In genomic region chr1:152656459-152656858, GRCh38 we compare ENCODE assay signal across 43 cellular contexts. TPM values are rescaled to one million over a fixed set of nuclear protein-coding genes. Genes with fewer than 3 reads are reported as not detected.
"Had no signal": no experiment of that assay in that cellular context is flagged by ENCODE, and none has a peak within 500 bp of the region (broad histone marks: within the 10 kb centered on the region; RNA-seq: fewer than 3 reads in every experiment).

No MANE protein-coding gene starts in this region.

- H3K36me3 ChIP-seq: adrenal gland, ascending aorta, brain microvascular endothelial cell, breast epithelium, cardiac muscle cell had no signal

- H3K27me3 ChIP-seq: adrenal gland, ascending aorta, body of pancreas, brain microvascular endothelial cell, breast epithelium, cardiac muscle cell had no signal

- H3K27ac Mint-ChIP-seq: activated naive CD4-positive, alpha-beta T cell treated with anti-CD3 and anti-CD28 coated beads for 36 hours; activated naive CD4-positive, alpha-beta T cell treated with anti-CD3 and anti-CD28 coated beads, Interleukin-2, amount 10 ng/mL, durations not matched to agents 7 days and 5 days; activated naive CD4-positive, alpha-beta T cell treated with anti-CD3 and anti-CD28 coated beads, Interleukin-2, amount 50 U/mL, for 24 hours; activated naive CD4-positive, alpha-beta T cell treated with anti-CD3 and anti-CD28 coated beads, Interleukin-2, amount 50 U/mL, for 72 hours; activated naive CD8-positive, alpha-beta T cell; activated naive CD8-positive, alpha-beta T cell treated with anti-CD3 and anti-CD28 coated beads for 36 hours; activated naive CD8-positive, alpha-beta T cell treated with anti-CD3 and anti-CD28 coated beads, Interleukin-2, amount 10 ng/mL, durations not matched to agents 7 days and 5 days; activated naive CD8-positive, alpha-beta T cell treated with anti-CD3 and anti-CD28 coated beads, Interleukin-2, amount 50 U/mL, for 24 hours; activated T-cell treated with anti-CD3 and anti-CD28 coated beads, Interleukin-2, amount 50 U/mL, for 24 hours; activated T-cell treated with anti-CD3 and anti-CD28 coated beads, Interleukin-2, amount 50 U/mL, for 72 hours; activated T-helper 1 cell treated with anti-CD3 and anti-CD28 coated beads, Interleukin-12 subunit alpha, Interleukin-12 subunit beta, Interleukin-2, Interleukin-4 antibody, amounts not matched to agents 30 ng/mL and 10 ng/mL and 1 ng/mL, durations not matched to agents 14 hours and 24 hours and 36 hours; activated T-helper 17 cell treated with anti-CD3 and anti-CD28 coated beads, Interleukin-2, amount 50 U/mL, for 72 hours; activated T-helper 2 cell treated with anti-CD3 and anti-CD28 coated beads, Interferon-gamma antibody, Interleukin-2, Interleukin-4, amounts not matched to agents 10 μg/mL and 5 μg/mL and 100 μg/mL, durations not matched to agents 14 hours and 24 hours and 36 hours; brain had no signal

- H3K36me3 Mint-ChIP-seq: activated naive CD4-positive, alpha-beta T cell treated with anti-CD3 and anti-CD28 coated beads, Interleukin-2, amount 10 ng/mL, durations not matched to agents 7 days and 5 days; activated naive CD4-positive, alpha-beta T cell treated with anti-CD3 and anti-CD28 coated beads, Interleukin-2, amount 50 U/mL, for 24 hours; activated naive CD4-positive, alpha-beta T cell treated with anti-CD3 and anti-CD28 coated beads, Interleukin-2, amount 50 U/mL, for 72 hours; activated naive CD8-positive, alpha-beta T cell; activated naive CD8-positive, alpha-beta T cell treated with anti-CD3 and anti-CD28 coated beads for 36 hours; activated naive CD8-positive, alpha-beta T cell treated with anti-CD3 and anti-CD28 coated beads, Interleukin-2, amount 10 ng/mL, durations not matched to agents 7 days and 5 days; brain had no signal

- H3K4me1 Mint-ChIP-seq: activated naive CD4-positive, alpha-beta T cell treated with anti-CD3 and anti-CD28 coated beads, Interleukin-2, amount 10 ng/mL, durations not matched to agents 7 days and 5 days; activated naive CD4-positive, alpha-beta T cell treated with anti-CD3 and anti-CD28 coated beads, Interleukin-2, amount 50 U/mL, for 24 hours; brain had no signal

- ATAC-seq: activated naive CD4-positive, alpha-beta T cell treated with anti-CD3 and anti-CD28 coated beads, Interleukin-2, amount 50 U/mL, for 72 hours; activated naive CD8-positive, alpha-beta T cell treated with anti-CD3 and anti-CD28 coated beads, Interleukin-2, amount 50 U/mL, for 24 hours; activated T-cell treated with anti-CD3 and anti-CD28 coated beads, Interleukin-2, amount 50 U/mL, for 4 hours; activated T-cell treated with anti-CD3 and anti-CD28 coated beads, Interleukin-2, amount 50 U/mL, for 72 hours; activated T-helper 17 cell treated with anti-CD3 and anti-CD28 coated beads, Interleukin-2, amount 50 U/mL, for 72 hours; body of pancreas had no signal

- H3K4me3 Mint-ChIP-seq: activated naive CD4-positive, alpha-beta T cell treated with anti-CD3 and anti-CD28 coated beads for 36 hours; activated naive CD4-positive, alpha-beta T cell treated with anti-CD3 and anti-CD28 coated beads, Interleukin-2, amount 10 ng/mL, durations not matched to agents 7 days and 5 days; activated naive CD4-positive, alpha-beta T cell treated with anti-CD3 and anti-CD28 coated beads, Interleukin-2, amount 50 U/mL, for 24 hours; activated naive CD8-positive, alpha-beta T cell; activated naive CD8-positive, alpha-beta T cell treated with anti-CD3 and anti-CD28 coated beads for 36 hours; activated naive CD8-positive, alpha-beta T cell treated with anti-CD3 and anti-CD28 coated beads, Interleukin-2, amount 10 ng/mL, durations not matched to agents 7 days and 5 days; activated naive CD8-positive, alpha-beta T cell treated with anti-CD3 and anti-CD28 coated beads, Interleukin-2, amount 50 U/mL, for 24 hours; activated T-cell treated with anti-CD3 and anti-CD28 coated beads, Interleukin-2, amount 50 U/mL, for 24 hours; activated T-cell treated with anti-CD3 and anti-CD28 coated beads, Interleukin-2, amount 50 U/mL, for 4 hours; activated T-cell treated with anti-CD3 and anti-CD28 coated beads, Interleukin-2, amount 50 U/mL, for 72 hours; activated T-helper 1 cell treated with anti-CD3 and anti-CD28 coated beads, Interleukin-12 subunit alpha, Interleukin-12 subunit beta, Interleukin-2, Interleukin-4 antibody, amounts not matched to agents 30 ng/mL and 10 ng/mL and 1 ng/mL, durations not matched to agents 14 hours and 24 hours and 36 hours; activated T-helper 17 cell treated with anti-CD3 and anti-CD28 coated beads, Interleukin-2, amount 50 U/mL, for 72 hours; brain; central memory CD8-positive, alpha-beta T cell had no signal

- H3K27ac ChIP-seq: adrenal gland, ascending aorta, body of pancreas, brain microvascular endothelial cell, breast epithelium, cardiac muscle cell had no signal

- H3K4me1 ChIP-seq: adrenal gland, ascending aorta, body of pancreas, breast epithelium had no signal

- H3K4me3 ChIP-seq: adrenal gland, ascending aorta, body of pancreas, breast epithelium, cardiac muscle cell had no signal

- H3K9me3 Mint-ChIP-seq: activated naive CD4-positive, alpha-beta T cell treated with anti-CD3 and anti-CD28 coated beads for 36 hours; activated naive CD4-positive, alpha-beta T cell treated with anti-CD3 and anti-CD28 coated beads, Interleukin-2, amount 10 ng/mL, durations not matched to agents 7 days and 5 days; activated naive CD4-positive, alpha-beta T cell treated with anti-CD3 and anti-CD28 coated beads, Interleukin-2, amount 50 U/mL, for 24 hours; activated naive CD4-positive, alpha-beta T cell treated with anti-CD3 and anti-CD28 coated beads, Interleukin-2, amount 50 U/mL, for 72 hours; activated naive CD8-positive, alpha-beta T cell treated with anti-CD3 and anti-CD28 coated beads for 36 hours; activated naive CD8-positive, alpha-beta T cell treated with anti-CD3 and anti-CD28 coated beads, Interleukin-2, amount 10 ng/mL, durations not matched to agents 7 days and 5 days; activated naive CD8-positive, alpha-beta T cell treated with anti-CD3 and anti-CD28 coated beads, Interleukin-2, amount 50 U/mL, for 24 hours; activated T-cell treated with anti-CD3 and anti-CD28 coated beads, Interleukin-2, amount 50 U/mL, for 24 hours; activated T-cell treated with anti-CD3 and anti-CD28 coated beads, Interleukin-2, amount 50 U/mL, for 4 hours; activated T-cell treated with anti-CD3 and anti-CD28 coated beads, Interleukin-2, amount 50 U/mL, for 72 hours; activated T-helper 1 cell treated with anti-CD3 and anti-CD28 coated beads, Interleukin-12 subunit alpha, Interleukin-12 subunit beta, Interleukin-2, Interleukin-4 antibody, amounts not matched to agents 30 ng/mL and 10 ng/mL and 1 ng/mL, durations not matched to agents 14 hours and 24 hours and 36 hours; activated T-helper 17 cell treated with anti-CD3 and anti-CD28 coated beads, Interleukin-2, amount 50 U/mL, for 72 hours; activated T-helper 2 cell treated with anti-CD3 and anti-CD28 coated beads, Interferon-gamma antibody, Interleukin-2, Interleukin-4, amounts not matched to agents 10 μg/mL and 5 μg/mL and 100 μg/mL, durations not matched to agents 14 hours and 24 hours and 36 hours; central memory CD8-positive, alpha-beta T cell had no signal

- H3K9me3 ChIP-seq: adrenal gland, ascending aorta, body of pancreas, breast epithelium had no signal

- DNase-seq: activated effector memory CD4-positive, alpha-beta T cell treated with anti-CD3 and anti-CD28 coated beads, Interleukin-2, amount 50 U/mL, for 16 hours; activated effector memory CD4-positive, alpha-beta T cell treated with Interleukin-2 at 50 U/mL for 16 hours; activated gamma-delta T cell; activated gamma-delta T cell treated with Interleukin-2 at 50 U/mL for 16 hours; activated naive CD4-positive, alpha-beta T cell; activated naive CD4-positive, alpha-beta T cell treated with anti-CD3 and anti-CD28 coated beads for 36 hours; activated naive CD4-positive, alpha-beta T cell treated with anti-CD3 and anti-CD28 coated beads, Interleukin-2, amount 10 ng/mL, durations not matched to agents 7 days and 5 days; activated naive CD4-positive, alpha-beta T cell treated with anti-CD3 and anti-CD28 coated beads, Interleukin-2, amount 50 U/mL, for 16 hours; activated naive CD4-positive, alpha-beta T cell treated with Interleukin-2 at 50 U/mL for 16 hours; activated naive CD8-positive, alpha-beta T cell treated with anti-CD3 and anti-CD28 coated beads for 36 hours; activated naive CD8-positive, alpha-beta T cell treated with anti-CD3 and anti-CD28 coated beads, Interleukin-2, amount 10 ng/mL, durations not matched to agents 7 days and 5 days; activated naive CD8-positive, alpha-beta T cell treated with anti-CD3 and anti-CD28 coated beads, Interleukin-2, amount 50 U/mL, for 24 hours; activated T-cell treated with anti-CD3 and anti-CD28 coated beads, Interleukin-2, amount 50 U/mL, for 1 hour; activated T-cell treated with anti-CD3 and anti-CD28 coated beads, Interleukin-2, amount 50 U/mL, for 24 hours; activated T-cell treated with anti-CD3 and anti-CD28 coated beads, Interleukin-2, amount 50 U/mL, for 4 hours; activated T-cell treated with anti-CD3 and anti-CD28 coated beads, Interleukin-2, amount 50 U/mL, for 48 hours; activated T-cell treated with anti-CD3 and anti-CD28 coated beads, Interleukin-2, amount 50 U/mL, for 72 hours; adrenal gland; amniotic stem cell; amygdala; anterior cingulate cortex; aorta; body of pancreas; brain microvascular endothelial cell; caudate nucleus; central memory CD4-positive, alpha-beta T cell; cerebellar nuclear complex had no signal

RNA-seq across cellular contexts. Expression of gene LCE2D, which starts 6.7 kb away (rescaled TPM):
- total RNA-seq: activated naive CD4-positive, alpha-beta T cell treated with anti-CD3 and anti-CD28 coated beads for 36 hours; activated naive CD4-positive, alpha-beta T cell treated with anti-CD3 and anti-CD28 coated beads, Interleukin-2, amount 50 U/mL, for 72 hours; activated naive CD8-positive, alpha-beta T cell treated with anti-CD3 and anti-CD28 coated beads for 36 hours; activated naive CD8-positive, alpha-beta T cell treated with anti-CD3 and anti-CD28 coated beads, Interleukin-2, amount 10 ng/mL, durations not matched to agents 7 days and 5 days; activated T-cell treated with anti-CD3 and anti-CD28 coated beads, Interleukin-2, amount 50 U/mL, for 4 hours; activated T-cell treated with anti-CD3 and anti-CD28 coated beads, Interleukin-2, amount 50 U/mL, for 72 hours; activated T-helper 1 cell treated with anti-CD3 and anti-CD28 coated beads, Interleukin-12 subunit alpha, Interleukin-12 subunit beta, Interleukin-2, Interleukin-4 antibody, amounts not matched to agents 30 ng/mL and 10 ng/mL and 1 ng/mL, durations not matched to agents 14 hours and 24 hours and 36 hours; activated T-helper 17 cell treated with anti-CD3 and anti-CD28 coated beads, Interleukin-2, amount 50 U/mL, for 72 hours; activated T-helper 2 cell treated with anti-CD3 and anti-CD28 coated beads, Interferon-gamma antibody, Interleukin-2, Interleukin-4, amounts not matched to agents 10 μg/mL and 5 μg/mL and 100 μg/mL, durations not matched to agents 14 hours and 24 hours and 36 hours; adrenal gland; aorta; ascending aorta; astrocyte; body of pancreas; breast epithelium; bronchial epithelial cell; cardiac muscle cell; cardiac septum; cerebellum; chondrocyte had no signal

RNA-seq across cellular contexts. Expression of gene LCE2C, which starts 18.6 kb away (rescaled TPM):
- total RNA-seq: activated naive CD4-positive, alpha-beta T cell treated with anti-CD3 and anti-CD28 coated beads for 36 hours; activated naive CD4-positive, alpha-beta T cell treated with anti-CD3 and anti-CD28 coated beads, Interleukin-2, amount 50 U/mL, for 72 hours; activated naive CD8-positive, alpha-beta T cell treated with anti-CD3 and anti-CD28 coated beads for 36 hours; activated naive CD8-positive, alpha-beta T cell treated with anti-CD3 and anti-CD28 coated beads, Interleukin-2, amount 10 ng/mL, durations not matched to agents 7 days and 5 days; activated T-cell treated with anti-CD3 and anti-CD28 coated beads, Interleukin-2, amount 50 U/mL, for 4 hours; activated T-cell treated with anti-CD3 and anti-CD28 coated beads, Interleukin-2, amount 50 U/mL, for 72 hours; activated T-helper 1 cell treated with anti-CD3 and anti-CD28 coated beads, Interleukin-12 subunit alpha, Interleukin-12 subunit beta, Interleukin-2, Interleukin-4 antibody, amounts not matched to agents 30 ng/mL and 10 ng/mL and 1 ng/mL, durations not matched to agents 14 hours and 24 hours and 36 hours; activated T-helper 17 cell treated with anti-CD3 and anti-CD28 coated beads, Interleukin-2, amount 50 U/mL, for 72 hours; activated T-helper 2 cell treated with anti-CD3 and anti-CD28 coated beads, Interferon-gamma antibody, Interleukin-2, Interleukin-4, amounts not matched to agents 10 μg/mL and 5 μg/mL and 100 μg/mL, durations not matched to agents 14 hours and 24 hours and 36 hours; adrenal gland; aorta; ascending aorta; astrocyte; body of pancreas; breast epithelium; bronchial epithelial cell; cardiac muscle cell; cardiac septum; cerebellum; chondrocyte had no signal

RNA-seq across cellular contexts. Expression of gene LCE2B, which starts 29.5 kb away (rescaled TPM):
- total RNA-seq: activated naive CD4-positive, alpha-beta T cell treated with anti-CD3 and anti-CD28 coated beads for 36 hours; activated naive CD4-positive, alpha-beta T cell treated with anti-CD3 and anti-CD28 coated beads, Interleukin-2, amount 50 U/mL, for 72 hours; activated naive CD8-positive, alpha-beta T cell treated with anti-CD3 and anti-CD28 coated beads for 36 hours; activated naive CD8-positive, alpha-beta T cell treated with anti-CD3 and anti-CD28 coated beads, Interleukin-2, amount 10 ng/mL, durations not matched to agents 7 days and 5 days; activated T-cell treated with anti-CD3 and anti-CD28 coated beads, Interleukin-2, amount 50 U/mL, for 4 hours; activated T-cell treated with anti-CD3 and anti-CD28 coated beads, Interleukin-2, amount 50 U/mL, for 72 hours; activated T-helper 1 cell treated with anti-CD3 and anti-CD28 coated beads, Interleukin-12 subunit alpha, Interleukin-12 subunit beta, Interleukin-2, Interleukin-4 antibody, amounts not matched to agents 30 ng/mL and 10 ng/mL and 1 ng/mL, durations not matched to agents 14 hours and 24 hours and 36 hours; activated T-helper 17 cell treated with anti-CD3 and anti-CD28 coated beads, Interleukin-2, amount 50 U/mL, for 72 hours; activated T-helper 2 cell treated with anti-CD3 and anti-CD28 coated beads, Interferon-gamma antibody, Interleukin-2, Interleukin-4, amounts not matched to agents 10 μg/mL and 5 μg/mL and 100 μg/mL, durations not matched to agents 14 hours and 24 hours and 36 hours; adrenal gland; aorta; ascending aorta; astrocyte; body of pancreas; breast epithelium; bronchial epithelial cell; cardiac muscle cell; cardiac septum; cerebellum; chondrocyte had no signal

RNA-seq across cellular contexts. Expression of gene LCE3A, which starts 33.6 kb away (rescaled TPM):
- total RNA-seq: activated naive CD4-positive, alpha-beta T cell treated with anti-CD3 and anti-CD28 coated beads for 36 hours; activated naive CD4-positive, alpha-beta T cell treated with anti-CD3 and anti-CD28 coated beads, Interleukin-2, amount 50 U/mL, for 72 hours; activated naive CD8-positive, alpha-beta T cell treated with anti-CD3 and anti-CD28 coated beads for 36 hours; activated naive CD8-positive, alpha-beta T cell treated with anti-CD3 and anti-CD28 coated beads, Interleukin-2, amount 10 ng/mL, durations not matched to agents 7 days and 5 days; activated T-cell treated with anti-CD3 and anti-CD28 coated beads, Interleukin-2, amount 50 U/mL, for 4 hours; activated T-cell treated with anti-CD3 and anti-CD28 coated beads, Interleukin-2, amount 50 U/mL, for 72 hours; activated T-helper 1 cell treated with anti-CD3 and anti-CD28 coated beads, Interleukin-12 subunit alpha, Interleukin-12 subunit beta, Interleukin-2, Interleukin-4 antibody, amounts not matched to agents 30 ng/mL and 10 ng/mL and 1 ng/mL, durations not matched to agents 14 hours and 24 hours and 36 hours; activated T-helper 17 cell treated with anti-CD3 and anti-CD28 coated beads, Interleukin-2, amount 50 U/mL, for 72 hours; activated T-helper 2 cell treated with anti-CD3 and anti-CD28 coated beads, Interferon-gamma antibody, Interleukin-2, Interleukin-4, amounts not matched to agents 10 μg/mL and 5 μg/mL and 100 μg/mL, durations not matched to agents 14 hours and 24 hours and 36 hours; adrenal gland; aorta; ascending aorta; astrocyte; body of pancreas; breast epithelium; bronchial epithelial cell; cardiac muscle cell; cardiac septum; cerebellum; chondrocyte had no signal

RNA-seq across cellular contexts. Expression of gene LCE2A, which starts 41.7 kb away (rescaled TPM):
- total RNA-seq: activated naive CD4-positive, alpha-beta T cell treated with anti-CD3 and anti-CD28 coated beads for 36 hours; activated naive CD4-positive, alpha-beta T cell treated with anti-CD3 and anti-CD28 coated beads, Interleukin-2, amount 50 U/mL, for 72 hours; activated naive CD8-positive, alpha-beta T cell treated with anti-CD3 and anti-CD28 coated beads for 36 hours; activated naive CD8-positive, alpha-beta T cell treated with anti-CD3 and anti-CD28 coated beads, Interleukin-2, amount 10 ng/mL, durations not matched to agents 7 days and 5 days; activated T-cell treated with anti-CD3 and anti-CD28 coated beads, Interleukin-2, amount 50 U/mL, for 4 hours; activated T-cell treated with anti-CD3 and anti-CD28 coated beads, Interleukin-2, amount 50 U/mL, for 72 hours; activated T-helper 1 cell treated with anti-CD3 and anti-CD28 coated beads, Interleukin-12 subunit alpha, Interleukin-12 subunit beta, Interleukin-2, Interleukin-4 antibody, amounts not matched to agents 30 ng/mL and 10 ng/mL and 1 ng/mL, durations not matched to agents 14 hours and 24 hours and 36 hours; activated T-helper 17 cell treated with anti-CD3 and anti-CD28 coated beads, Interleukin-2, amount 50 U/mL, for 72 hours; activated T-helper 2 cell treated with anti-CD3 and anti-CD28 coated beads, Interferon-gamma antibody, Interleukin-2, Interleukin-4, amounts not matched to agents 10 μg/mL and 5 μg/mL and 100 μg/mL, durations not matched to agents 14 hours and 24 hours and 36 hours; adrenal gland; aorta; ascending aorta; astrocyte; body of pancreas; breast epithelium; bronchial epithelial cell; cardiac muscle cell; cardiac septum; cerebellum; chondrocyte had no signal
